In the genomic region with DNA sequence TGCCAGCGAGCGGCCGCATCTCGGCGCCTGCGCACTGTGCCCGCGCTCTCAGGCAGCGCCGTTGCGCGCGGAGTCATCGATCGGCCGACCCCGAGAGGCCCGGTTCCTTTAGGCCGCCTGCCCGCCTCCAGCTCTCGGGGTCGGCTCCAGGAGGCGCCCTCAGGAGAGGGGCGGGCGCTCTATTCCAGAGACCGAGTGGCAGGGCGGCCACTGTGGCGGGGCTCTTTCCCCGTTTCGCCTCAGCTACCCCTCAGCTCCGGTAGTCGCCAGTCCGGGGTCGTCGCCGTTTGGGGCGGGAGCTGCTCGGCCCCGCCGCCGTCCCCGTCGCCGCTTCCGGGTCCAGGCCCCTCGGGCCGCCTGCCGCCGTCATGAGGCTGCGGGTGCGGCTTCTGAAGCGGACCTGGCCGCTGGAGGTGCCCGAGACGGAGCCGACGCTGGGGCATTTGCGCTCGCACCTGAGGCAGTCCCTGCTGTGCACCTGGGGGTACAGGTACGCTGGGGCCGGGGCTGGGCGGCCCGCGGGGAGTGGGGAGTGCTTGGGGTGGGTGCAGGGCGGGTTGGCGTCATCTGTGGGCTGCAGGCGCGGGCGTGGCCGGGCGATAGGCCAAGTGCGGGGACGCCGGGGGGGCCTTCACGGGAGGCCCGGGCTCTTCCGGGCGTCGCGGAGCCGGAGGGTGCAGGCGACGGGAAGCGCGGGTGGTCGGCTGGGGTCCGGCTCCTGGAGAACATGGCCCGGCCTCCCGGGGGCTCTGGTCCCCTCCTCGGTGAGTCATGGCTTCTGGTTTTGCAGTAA, we compare ENCODE assay signal across 1 cellular context.
A peak's percentile ranks its signal among the peaks of the same experiment; 100 is the strongest.
TF ChIP-seq lines count a peak whose summit lies in the region.

A gene (plus strand): TSS at position 177 of the 793 bp plus-strand sequence. CDS start 192 bp downstream, at position 369.

TF ChIP-seq in K562, 482 proteins besides CTCF, POLR2A, EP300 and RAD21 (continued from another document and continues in another):
- TF ChIP-seq, protein P1, sequence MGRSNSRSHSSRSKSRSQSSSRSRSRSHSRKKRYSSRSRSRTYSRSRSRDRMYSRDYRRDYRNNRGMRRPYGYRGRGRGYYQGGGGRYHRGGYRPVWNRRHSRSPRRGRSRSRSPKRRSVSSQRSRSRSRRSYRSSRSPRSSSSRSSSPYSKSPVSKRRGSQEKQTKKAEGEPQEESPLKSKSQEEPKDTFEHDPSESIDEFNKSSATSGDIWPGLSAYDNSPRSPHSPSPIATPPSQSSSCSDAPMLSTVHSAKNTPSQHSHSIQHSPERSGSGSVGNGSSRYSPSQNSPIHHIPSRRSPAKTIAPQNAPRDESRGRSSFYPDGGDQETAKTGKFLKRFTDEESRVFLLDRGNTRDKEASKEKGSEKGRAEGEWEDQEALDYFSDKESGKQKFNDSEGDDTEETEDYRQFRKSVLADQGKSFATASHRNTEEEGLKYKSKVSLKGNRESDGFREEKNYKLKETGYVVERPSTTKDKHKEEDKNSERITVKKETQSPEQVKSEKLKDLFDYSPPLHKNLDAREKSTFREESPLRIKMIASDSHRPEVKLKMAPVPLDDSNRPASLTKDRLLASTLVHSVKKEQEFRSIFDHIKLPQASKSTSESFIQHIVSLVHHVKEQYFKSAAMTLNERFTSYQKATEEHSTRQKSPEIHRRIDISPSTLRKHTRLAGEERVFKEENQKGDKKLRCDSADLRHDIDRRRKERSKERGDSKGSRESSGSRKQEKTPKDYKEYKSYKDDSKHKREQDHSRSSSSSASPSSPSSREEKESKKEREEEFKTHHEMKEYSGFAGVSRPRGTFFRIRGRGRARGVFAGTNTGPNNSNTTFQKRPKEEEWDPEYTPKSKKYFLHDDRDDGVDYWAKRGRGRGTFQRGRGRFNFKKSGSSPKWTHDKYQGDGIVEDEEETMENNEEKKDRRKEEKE (IDR thresholded peaks at IDR 0.05; ENCODE audit: borderline replicate concordance in 1 of 2, control insufficient read depth in 1 of 2, low read depth in 2 of 2, low read length in 1 of 2), result no peak
- TF ChIP-seq, protein P2, sequence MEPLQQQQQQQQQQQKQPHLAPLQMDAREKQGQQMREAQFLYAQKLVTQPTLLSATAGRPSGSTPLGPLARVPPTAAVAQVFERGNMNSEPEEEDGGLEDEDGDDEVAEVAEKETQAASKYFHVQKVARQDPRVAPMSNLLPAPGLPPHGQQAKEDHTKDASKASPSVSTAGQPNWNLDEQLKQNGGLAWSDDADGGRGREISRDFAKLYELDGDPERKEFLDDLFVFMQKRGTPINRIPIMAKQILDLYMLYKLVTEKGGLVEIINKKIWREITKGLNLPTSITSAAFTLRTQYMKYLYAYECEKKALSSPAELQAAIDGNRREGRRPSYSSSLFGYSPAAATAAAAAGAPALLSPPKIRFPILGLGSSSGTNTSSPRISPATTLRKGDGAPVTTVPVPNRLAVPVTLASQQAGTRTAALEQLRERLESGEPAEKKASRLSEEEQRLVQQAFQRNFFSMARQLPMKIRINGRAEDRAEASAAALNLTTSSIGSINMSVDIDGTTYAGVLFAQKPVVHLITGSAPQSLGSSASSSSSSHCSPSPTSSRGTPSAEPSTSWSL (CRISPR knock-in tag; IDR thresholded peaks at IDR 0.05; ENCODE audit: borderline replicate concordance), result no peak
- no peak for TF ChIP-seq HMG20A (CRISPR knock-in tag; conservative IDR thresholded peaks at IDR 0.05)
- no peak for TF ChIP-seq MAFK (IDR thresholded peaks at IDR 0.05; ENCODE audit: low read length)
- TF ChIP-seq, protein P3, sequence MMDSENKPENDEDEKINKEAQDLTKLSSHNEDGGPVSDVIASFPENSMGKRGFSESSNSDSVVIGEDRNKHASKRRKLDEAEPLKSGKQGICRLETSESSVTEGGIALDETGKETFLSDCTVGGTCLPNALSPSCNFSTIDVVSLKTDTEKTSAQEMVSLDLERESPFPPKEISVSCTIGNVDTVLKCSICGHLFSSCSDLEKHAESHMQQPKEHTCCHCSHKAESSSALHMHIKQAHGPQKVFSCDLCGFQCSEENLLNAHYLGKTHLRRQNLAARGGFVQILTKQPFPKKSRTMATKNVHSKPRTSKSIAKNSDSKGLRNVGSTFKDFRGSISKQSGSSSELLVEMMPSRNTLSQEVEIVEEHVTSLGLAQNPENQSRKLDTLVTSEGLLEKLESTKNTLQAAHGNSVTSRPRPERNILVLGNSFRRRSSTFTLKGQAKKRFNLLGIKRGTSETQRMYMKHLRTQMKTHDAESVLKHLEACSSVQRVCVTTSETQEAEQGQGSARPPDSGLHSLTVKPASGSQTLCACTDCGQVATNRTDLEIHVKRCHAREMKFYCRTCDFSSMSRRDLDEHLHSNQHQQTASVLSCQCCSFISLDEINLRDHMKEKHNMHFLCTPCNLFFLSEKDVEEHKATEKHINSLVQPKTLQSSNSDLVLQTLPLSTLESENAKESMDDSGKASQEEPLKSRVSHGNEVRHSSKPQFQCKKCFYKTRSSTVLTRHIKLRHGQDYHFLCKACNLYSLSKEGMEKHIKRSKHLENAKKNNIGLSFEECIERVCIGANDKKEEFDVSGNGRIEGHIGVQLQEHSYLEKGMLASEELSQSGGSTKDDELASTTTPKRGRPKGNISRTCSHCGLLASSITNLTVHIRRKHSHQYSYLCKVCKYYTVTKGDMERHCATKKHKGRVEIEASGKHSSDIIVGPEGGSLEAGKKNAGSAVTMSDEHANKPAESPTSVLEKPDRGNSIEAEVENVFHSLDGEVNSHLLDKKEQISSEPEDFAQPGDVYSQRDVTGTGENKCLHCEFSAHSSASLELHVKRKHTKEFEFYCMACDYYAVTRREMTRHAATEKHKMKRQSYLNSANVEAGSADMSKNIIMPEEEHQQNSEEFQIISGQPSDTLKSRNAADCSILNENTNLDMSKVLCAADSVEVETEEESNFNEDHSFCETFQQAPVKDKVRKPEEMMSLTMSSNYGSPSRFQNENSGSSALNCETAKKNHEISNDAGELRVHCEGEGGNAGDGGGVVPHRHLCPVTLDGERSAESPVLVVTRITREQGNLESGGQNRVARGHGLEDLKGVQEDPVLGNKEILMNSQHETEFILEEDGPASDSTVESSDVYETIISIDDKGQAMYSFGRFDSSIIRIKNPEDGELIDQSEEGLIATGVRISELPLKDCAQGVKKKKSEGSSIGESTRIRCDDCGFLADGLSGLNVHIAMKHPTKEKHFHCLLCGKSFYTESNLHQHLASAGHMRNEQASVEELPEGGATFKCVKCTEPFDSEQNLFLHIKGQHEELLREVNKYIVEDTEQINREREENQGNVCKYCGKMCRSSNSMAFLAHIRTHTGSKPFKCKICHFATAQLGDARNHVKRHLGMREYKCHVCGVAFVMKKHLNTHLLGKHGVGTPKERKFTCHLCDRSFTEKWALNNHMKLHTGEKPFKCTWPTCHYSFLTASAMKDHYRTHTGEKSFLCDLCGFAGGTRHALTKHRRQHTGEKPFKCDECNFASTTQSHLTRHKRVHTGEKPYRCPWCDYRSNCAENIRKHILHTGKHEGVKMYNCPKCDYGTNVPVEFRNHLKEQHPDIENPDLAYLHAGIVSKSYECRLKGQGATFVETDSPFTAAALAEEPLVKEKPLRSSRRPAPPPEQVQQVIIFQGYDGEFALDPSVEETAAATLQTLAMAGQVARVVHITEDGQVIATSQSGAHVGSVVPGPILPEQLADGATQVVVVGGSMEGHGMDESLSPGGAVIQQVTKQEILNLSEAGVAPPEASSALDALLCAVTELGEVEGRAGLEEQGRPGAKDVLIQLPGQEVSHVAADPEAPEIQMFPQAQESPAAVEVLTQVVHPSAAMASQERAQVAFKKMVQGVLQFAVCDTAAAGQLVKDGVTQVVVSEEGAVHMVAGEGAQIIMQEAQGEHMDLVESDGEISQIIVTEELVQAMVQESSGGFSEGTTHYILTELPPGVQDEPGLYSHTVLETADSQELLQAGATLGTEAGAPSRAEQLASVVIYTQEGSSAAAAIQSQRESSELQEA (IDR thresholded peaks at IDR 0.05; ENCODE audit: low read depth), result no peak
- no peak for TF ChIP-seq CEBPB (tag; IDR thresholded peaks at IDR 0.05)
- no peak for TF ChIP-seq ZKSCAN3 (CRISPR knock-in tag; IDR thresholded peaks at IDR 0.05)
- peak; percentile 61 for TF ChIP-seq NR2C2 (CRISPR knock-in tag; IDR thresholded peaks at IDR 0.05)
- TF ChIP-seq NR2C2 (tag; IDR thresholded peaks at IDR 0.05), result peak; percentile 97
- TF ChIP-seq JUND (IDR thresholded peaks at IDR 0.05; ENCODE audit: borderline replicate concordance, low read depth, low read length), result peak; percentile 49; the same call in 1 of the 2 replicates
- no peak; the same call in 2 of the 3 replicates for TF ChIP-seq JUND (tag; IDR thresholded peaks at IDR 0.05; ENCODE audit: borderline replicate concordance, low read depth, low read length)
- TF ChIP-seq, protein P4, sequence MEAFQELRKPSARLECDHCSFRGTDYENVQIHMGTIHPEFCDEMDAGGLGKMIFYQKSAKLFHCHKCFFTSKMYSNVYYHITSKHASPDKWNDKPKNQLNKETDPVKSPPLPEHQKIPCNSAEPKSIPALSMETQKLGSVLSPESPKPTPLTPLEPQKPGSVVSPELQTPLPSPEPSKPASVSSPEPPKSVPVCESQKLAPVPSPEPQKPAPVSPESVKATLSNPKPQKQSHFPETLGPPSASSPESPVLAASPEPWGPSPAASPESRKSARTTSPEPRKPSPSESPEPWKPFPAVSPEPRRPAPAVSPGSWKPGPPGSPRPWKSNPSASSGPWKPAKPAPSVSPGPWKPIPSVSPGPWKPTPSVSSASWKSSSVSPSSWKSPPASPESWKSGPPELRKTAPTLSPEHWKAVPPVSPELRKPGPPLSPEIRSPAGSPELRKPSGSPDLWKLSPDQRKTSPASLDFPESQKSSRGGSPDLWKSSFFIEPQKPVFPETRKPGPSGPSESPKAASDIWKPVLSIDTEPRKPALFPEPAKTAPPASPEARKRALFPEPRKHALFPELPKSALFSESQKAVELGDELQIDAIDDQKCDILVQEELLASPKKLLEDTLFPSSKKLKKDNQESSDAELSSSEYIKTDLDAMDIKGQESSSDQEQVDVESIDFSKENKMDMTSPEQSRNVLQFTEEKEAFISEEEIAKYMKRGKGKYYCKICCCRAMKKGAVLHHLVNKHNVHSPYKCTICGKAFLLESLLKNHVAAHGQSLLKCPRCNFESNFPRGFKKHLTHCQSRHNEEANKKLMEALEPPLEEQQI (IDR thresholded peaks at IDR 0.05), result no peak
- TF ChIP-seq POLR3A (IDR thresholded peaks at IDR 0.05; ENCODE audit: borderline replicate concordance, extremely low read depth, insufficient read depth, insufficient read length), result no peak
- TF ChIP-seq HOXB6 (CRISPR knock-in tag; IDR thresholded peaks at IDR 0.05; ENCODE audit: borderline replicate concordance), result no peak
- TF ChIP-seq, protein P5, sequence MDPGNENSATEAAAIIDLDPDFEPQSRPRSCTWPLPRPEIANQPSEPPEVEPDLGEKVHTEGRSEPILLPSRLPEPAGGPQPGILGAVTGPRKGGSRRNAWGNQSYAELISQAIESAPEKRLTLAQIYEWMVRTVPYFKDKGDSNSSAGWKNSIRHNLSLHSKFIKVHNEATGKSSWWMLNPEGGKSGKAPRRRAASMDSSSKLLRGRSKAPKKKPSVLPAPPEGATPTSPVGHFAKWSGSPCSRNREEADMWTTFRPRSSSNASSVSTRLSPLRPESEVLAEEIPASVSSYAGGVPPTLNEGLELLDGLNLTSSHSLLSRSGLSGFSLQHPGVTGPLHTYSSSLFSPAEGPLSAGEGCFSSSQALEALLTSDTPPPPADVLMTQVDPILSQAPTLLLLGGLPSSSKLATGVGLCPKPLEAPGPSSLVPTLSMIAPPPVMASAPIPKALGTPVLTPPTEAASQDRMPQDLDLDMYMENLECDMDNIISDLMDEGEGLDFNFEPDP (CRISPR knock-in tag; IDR thresholded peaks at IDR 0.05), result no peak
- TF ChIP-seq SMAD4 (CRISPR knock-in tag; conservative IDR thresholded peaks at IDR 0.05), result peak; percentile 66; the same call in 1 of the 2 replicates
- TF ChIP-seq, protein P6, sequence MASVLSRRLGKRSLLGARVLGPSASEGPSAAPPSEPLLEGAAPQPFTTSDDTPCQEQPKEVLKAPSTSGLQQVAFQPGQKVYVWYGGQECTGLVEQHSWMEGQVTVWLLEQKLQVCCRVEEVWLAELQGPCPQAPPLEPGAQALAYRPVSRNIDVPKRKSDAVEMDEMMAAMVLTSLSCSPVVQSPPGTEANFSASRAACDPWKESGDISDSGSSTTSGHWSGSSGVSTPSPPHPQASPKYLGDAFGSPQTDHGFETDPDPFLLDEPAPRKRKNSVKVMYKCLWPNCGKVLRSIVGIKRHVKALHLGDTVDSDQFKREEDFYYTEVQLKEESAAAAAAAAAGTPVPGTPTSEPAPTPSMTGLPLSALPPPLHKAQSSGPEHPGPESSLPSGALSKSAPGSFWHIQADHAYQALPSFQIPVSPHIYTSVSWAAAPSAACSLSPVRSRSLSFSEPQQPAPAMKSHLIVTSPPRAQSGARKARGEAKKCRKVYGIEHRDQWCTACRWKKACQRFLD (CRISPR knock-in tag; IDR thresholded peaks at IDR 0.05), result no peak
- TF ChIP-seq, protein P7, sequence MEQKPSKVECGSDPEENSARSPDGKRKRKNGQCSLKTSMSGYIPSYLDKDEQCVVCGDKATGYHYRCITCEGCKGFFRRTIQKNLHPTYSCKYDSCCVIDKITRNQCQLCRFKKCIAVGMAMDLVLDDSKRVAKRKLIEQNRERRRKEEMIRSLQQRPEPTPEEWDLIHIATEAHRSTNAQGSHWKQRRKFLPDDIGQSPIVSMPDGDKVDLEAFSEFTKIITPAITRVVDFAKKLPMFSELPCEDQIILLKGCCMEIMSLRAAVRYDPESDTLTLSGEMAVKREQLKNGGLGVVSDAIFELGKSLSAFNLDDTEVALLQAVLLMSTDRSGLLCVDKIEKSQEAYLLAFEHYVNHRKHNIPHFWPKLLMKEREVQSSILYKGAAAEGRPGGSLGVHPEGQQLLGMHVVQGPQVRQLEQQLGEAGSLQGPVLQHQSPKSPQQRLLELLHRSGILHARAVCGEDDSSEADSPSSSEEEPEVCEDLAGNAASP (IDR thresholded peaks at IDR 0.05), result no peak
- no peak for TF ChIP-seq SIX5 (IDR thresholded peaks at IDR 0.05; ENCODE audit: borderline replicate concordance in 1 of 2, insufficient read depth in 1 of 2, low read depth in 1 of 2, low read length in 2 of 2)
- TF ChIP-seq, protein P8, sequence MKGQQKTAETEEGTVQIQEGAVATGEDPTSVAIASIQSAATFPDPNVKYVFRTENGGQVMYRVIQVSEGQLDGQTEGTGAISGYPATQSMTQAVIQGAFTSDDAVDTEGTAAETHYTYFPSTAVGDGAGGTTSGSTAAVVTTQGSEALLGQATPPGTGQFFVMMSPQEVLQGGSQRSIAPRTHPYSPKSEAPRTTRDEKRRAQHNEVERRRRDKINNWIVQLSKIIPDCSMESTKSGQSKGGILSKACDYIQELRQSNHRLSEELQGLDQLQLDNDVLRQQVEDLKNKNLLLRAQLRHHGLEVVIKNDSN (CRISPR knock-in tag; IDR thresholded peaks at IDR 0.05), result no peak
- TF ChIP-seq ZFPM2 (CRISPR knock-in tag; IDR thresholded peaks at IDR 0.05), result no peak
- TF ChIP-seq, protein P9, sequence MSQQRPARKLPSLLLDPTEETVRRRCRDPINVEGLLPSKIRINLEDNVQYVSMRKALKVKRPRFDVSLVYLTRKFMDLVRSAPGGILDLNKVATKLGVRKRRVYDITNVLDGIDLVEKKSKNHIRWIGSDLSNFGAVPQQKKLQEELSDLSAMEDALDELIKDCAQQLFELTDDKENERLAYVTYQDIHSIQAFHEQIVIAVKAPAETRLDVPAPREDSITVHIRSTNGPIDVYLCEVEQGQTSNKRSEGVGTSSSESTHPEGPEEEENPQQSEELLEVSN (IDR thresholded peaks at IDR 0.05; ENCODE audit: borderline replicate concordance in 1 of 2, extremely low read depth in 1 of 2, insufficient read depth in 1 of 2, insufficient read length in 1 of 2, low read depth in 1 of 2, low read length in 1 of 2, poor library complexity in 1 of 2, severe bottlenecking in 1 of 2), result peak in 1 of 2 experiments; percentile 28
- TF ChIP-seq JUNB (CRISPR knock-in tag; conservative IDR thresholded peaks at IDR 0.05), result no peak
